Comparison of ENCODE assay signal across 1 cellular context in the genomic region with DNA sequence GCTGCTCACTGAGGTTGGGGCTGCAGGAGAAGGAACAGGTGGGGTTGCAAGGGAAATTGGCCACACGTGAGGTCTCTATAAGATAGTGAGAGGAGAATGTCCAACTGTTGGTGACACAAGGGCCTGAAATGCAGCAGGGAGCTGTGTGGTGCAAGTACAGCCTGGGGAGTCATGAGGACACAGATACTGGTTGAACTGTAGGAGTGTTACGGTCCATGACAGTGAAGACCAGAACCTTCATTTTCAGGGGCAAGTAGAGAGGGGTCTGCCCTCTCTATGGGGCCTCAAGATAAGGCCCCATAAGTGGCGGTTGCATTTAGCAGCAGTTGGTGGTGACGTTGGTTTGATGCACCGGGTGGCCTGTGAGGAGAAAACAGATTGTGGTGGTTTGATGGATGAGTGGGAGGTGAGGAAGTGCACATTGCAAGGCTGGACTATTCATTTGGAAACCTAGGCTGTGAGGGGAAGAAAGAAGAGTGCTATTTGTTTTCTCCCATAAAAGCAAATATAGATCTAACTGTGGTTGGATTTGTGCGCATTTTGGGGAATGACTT.
TF ChIP-seq lines count a peak whose summit lies in the region.

No MANE protein-coding gene starts in this region.

TF ChIP-seq in GM12878, 131 proteins besides CTCF, POLR2A, EP300 and RAD21 (continued from another document and continues in another):
- TF ChIP-seq, protein P1, sequence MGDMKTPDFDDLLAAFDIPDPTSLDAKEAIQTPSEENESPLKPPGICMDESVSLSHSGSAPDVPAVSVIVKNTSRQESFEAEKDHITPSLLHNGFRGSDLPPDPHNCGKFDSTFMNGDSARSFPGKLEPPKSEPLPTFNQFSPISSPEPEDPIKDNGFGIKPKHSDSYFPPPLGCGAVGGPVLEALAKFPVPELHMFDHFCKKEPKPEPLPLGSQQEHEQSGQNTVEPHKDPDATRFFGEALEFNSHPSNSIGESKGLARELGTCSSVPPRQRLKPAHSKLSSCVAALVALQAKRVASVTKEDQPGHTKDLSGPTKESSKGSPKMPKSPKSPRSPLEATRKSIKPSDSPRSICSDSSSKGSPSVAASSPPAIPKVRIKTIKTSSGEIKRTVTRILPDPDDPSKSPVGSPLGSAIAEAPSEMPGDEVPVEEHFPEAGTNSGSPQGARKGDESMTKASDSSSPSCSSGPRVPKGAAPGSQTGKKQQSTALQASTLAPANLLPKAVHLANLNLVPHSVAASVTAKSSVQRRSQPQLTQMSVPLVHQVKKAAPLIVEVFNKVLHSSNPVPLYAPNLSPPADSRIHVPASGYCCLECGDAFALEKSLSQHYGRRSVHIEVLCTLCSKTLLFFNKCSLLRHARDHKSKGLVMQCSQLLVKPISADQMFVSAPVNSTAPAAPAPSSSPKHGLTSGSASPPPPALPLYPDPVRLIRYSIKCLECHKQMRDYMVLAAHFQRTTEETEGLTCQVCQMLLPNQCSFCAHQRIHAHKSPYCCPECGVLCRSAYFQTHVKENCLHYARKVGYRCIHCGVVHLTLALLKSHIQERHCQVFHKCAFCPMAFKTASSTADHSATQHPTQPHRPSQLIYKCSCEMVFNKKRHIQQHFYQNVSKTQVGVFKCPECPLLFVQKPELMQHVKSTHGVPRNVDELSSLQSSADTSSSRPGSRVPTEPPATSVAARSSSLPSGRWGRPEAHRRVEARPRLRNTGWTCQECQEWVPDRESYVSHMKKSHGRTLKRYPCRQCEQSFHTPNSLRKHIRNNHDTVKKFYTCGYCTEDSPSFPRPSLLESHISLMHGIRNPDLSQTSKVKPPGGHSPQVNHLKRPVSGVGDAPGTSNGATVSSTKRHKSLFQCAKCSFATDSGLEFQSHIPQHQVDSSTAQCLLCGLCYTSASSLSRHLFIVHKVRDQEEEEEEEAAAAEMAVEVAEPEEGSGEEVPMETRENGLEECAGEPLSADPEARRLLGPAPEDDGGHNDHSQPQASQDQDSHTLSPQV (IDR thresholded peaks at IDR 0.05): no peak
- TF ChIP-seq, protein P2, sequence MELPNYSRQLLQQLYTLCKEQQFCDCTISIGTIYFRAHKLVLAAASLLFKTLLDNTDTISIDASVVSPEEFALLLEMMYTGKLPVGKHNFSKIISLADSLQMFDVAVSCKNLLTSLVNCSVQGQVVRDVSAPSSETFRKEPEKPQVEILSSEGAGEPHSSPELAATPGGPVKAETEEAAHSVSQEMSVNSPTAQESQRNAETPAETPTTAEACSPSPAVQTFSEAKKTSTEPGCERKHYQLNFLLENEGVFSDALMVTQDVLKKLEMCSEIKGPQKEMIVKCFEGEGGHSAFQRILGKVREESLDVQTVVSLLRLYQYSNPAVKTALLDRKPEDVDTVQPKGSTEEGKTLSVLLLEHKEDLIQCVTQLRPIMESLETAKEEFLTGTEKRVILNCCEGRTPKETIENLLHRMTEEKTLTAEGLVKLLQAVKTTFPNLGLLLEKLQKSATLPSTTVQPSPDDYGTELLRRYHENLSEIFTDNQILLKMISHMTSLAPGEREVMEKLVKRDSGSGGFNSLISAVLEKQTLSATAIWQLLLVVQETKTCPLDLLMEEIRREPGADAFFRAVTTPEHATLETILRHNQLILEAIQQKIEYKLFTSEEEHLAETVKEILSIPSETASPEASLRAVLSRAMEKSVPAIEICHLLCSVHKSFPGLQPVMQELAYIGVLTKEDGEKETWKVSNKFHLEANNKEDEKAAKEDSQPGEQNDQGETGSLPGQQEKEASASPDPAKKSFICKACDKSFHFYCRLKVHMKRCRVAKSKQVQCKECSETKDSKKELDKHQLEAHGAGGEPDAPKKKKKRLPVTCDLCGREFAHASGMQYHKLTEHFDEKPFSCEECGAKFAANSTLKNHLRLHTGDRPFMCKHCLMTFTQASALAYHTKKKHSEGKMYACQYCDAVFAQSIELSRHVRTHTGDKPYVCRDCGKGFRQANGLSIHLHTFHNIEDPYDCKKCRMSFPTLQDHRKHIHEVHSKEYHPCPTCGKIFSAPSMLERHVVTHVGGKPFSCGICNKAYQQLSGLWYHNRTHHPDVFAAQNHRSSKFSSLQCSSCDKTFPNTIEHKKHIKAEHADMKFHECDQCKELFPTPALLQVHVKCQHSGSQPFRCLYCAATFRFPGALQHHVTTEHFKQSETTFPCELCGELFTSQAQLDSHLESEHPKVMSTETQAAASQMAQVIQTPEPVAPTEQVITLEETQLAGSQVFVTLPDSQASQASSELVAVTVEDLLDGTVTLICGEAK (IDR thresholded peaks at IDR 0.05; ENCODE audit: borderline replicate concordance): no peak
- TF ChIP-seq ZZZ3 (IDR thresholded peaks at IDR 0.05; ENCODE audit: control insufficient read depth, insufficient read length, low read depth) (no peak), STAT3 (IDR thresholded peaks at IDR 0.05; ENCODE audit: low read depth, low read length) (no peak), IRF4 (IDR thresholded peaks at IDR 0.05; ENCODE audit: low read depth, low read length) (0 out of 2 replicates have a peak, but pooled peaks have one; percentile 32), FOXM1 (IDR thresholded peaks at IDR 0.05; ENCODE audit: low read depth, low read length) (no peak), MYB (IDR thresholded peaks at IDR 0.05; ENCODE audit: borderline replicate concordance, low read depth, low read length) (no peak), ZNF274 (IDR thresholded peaks at IDR 0.05; ENCODE audit: insufficient read depth, insufficient read length) (no peak), FOS (IDR thresholded peaks at IDR 0.05; ENCODE audit: borderline replicate concordance, extremely low read depth, insufficient read length) (no peak), KDM1A (IDR thresholded peaks at IDR 0.05; ENCODE audit: borderline replicate concordance) (no peak), IKZF1 (conservative IDR thresholded peaks at IDR 0.05) (peak; percentile 83), ZNF207 (IDR thresholded peaks at IDR 0.05; ENCODE audit: borderline replicate concordance) (no peak), SUZ12 (IDR thresholded peaks at IDR 0.05; ENCODE audit: unreplicated experiment) (no peak), SPI1 (IDR thresholded peaks at IDR 0.05; ENCODE audit: borderline replicate concordance, insufficient read depth, low read depth, low read length) (peak; percentile 75), CHD2 (IDR thresholded peaks at IDR 0.05; ENCODE audit: borderline replicate concordance, low read depth, low read length) (no peak), MTA2 (IDR thresholded peaks at IDR 0.05; ENCODE audit: low read depth) (peak; percentile 71), NR2C1 (IDR thresholded peaks at IDR 0.05) (no peak), ATF7 (IDR thresholded peaks at IDR 0.05; ENCODE audit: low read depth) (peak; percentile 46; the same call in 1 of the 2 replicates), CBFB (IDR thresholded peaks at IDR 0.05; ENCODE audit: low read depth) (0 out of 2 replicates have a peak, but pooled peaks have one; percentile 51), HDAC2 (IDR thresholded peaks at IDR 0.05) (no peak), SRF (IDR thresholded peaks at IDR 0.05; ENCODE audit: low read depth in 2 of 2, low read length in 2 of 2) (no peak), POLR2AphosphoS5 (IDR thresholded peaks at IDR 0.05; ENCODE audit: low read length) (no peak), ZNF24 (IDR thresholded peaks at IDR 0.05) (no peak), RAD51 (IDR thresholded peaks at IDR 0.05) (no peak), SIX5 (IDR thresholded peaks at IDR 0.05; ENCODE audit: low read depth, low read length, severe bottlenecking) (no peak), IKZF2 (IDR thresholded peaks at IDR 0.05) (peak; percentile 67 to 74; a peak in 2 of 4 replicates), GATAD2B (conservative IDR thresholded peaks at IDR 0.05; ENCODE audit: low read depth) (0 out of 2 replicates have a peak, but pooled peaks have one; percentile 49)
- TF ChIP-seq, protein P3, sequence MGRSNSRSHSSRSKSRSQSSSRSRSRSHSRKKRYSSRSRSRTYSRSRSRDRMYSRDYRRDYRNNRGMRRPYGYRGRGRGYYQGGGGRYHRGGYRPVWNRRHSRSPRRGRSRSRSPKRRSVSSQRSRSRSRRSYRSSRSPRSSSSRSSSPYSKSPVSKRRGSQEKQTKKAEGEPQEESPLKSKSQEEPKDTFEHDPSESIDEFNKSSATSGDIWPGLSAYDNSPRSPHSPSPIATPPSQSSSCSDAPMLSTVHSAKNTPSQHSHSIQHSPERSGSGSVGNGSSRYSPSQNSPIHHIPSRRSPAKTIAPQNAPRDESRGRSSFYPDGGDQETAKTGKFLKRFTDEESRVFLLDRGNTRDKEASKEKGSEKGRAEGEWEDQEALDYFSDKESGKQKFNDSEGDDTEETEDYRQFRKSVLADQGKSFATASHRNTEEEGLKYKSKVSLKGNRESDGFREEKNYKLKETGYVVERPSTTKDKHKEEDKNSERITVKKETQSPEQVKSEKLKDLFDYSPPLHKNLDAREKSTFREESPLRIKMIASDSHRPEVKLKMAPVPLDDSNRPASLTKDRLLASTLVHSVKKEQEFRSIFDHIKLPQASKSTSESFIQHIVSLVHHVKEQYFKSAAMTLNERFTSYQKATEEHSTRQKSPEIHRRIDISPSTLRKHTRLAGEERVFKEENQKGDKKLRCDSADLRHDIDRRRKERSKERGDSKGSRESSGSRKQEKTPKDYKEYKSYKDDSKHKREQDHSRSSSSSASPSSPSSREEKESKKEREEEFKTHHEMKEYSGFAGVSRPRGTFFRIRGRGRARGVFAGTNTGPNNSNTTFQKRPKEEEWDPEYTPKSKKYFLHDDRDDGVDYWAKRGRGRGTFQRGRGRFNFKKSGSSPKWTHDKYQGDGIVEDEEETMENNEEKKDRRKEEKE (IDR thresholded peaks at IDR 0.05): no peak
- TF ChIP-seq, protein P4, sequence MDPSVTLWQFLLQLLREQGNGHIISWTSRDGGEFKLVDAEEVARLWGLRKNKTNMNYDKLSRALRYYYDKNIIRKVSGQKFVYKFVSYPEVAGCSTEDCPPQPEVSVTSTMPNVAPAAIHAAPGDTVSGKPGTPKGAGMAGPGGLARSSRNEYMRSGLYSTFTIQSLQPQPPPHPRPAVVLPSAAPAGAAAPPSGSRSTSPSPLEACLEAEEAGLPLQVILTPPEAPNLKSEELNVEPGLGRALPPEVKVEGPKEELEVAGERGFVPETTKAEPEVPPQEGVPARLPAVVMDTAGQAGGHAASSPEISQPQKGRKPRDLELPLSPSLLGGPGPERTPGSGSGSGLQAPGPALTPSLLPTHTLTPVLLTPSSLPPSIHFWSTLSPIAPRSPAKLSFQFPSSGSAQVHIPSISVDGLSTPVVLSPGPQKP (IDR thresholded peaks at IDR 0.05; ENCODE audit: low read depth, low read length): no peak
- TF ChIP-seq, protein P5, sequence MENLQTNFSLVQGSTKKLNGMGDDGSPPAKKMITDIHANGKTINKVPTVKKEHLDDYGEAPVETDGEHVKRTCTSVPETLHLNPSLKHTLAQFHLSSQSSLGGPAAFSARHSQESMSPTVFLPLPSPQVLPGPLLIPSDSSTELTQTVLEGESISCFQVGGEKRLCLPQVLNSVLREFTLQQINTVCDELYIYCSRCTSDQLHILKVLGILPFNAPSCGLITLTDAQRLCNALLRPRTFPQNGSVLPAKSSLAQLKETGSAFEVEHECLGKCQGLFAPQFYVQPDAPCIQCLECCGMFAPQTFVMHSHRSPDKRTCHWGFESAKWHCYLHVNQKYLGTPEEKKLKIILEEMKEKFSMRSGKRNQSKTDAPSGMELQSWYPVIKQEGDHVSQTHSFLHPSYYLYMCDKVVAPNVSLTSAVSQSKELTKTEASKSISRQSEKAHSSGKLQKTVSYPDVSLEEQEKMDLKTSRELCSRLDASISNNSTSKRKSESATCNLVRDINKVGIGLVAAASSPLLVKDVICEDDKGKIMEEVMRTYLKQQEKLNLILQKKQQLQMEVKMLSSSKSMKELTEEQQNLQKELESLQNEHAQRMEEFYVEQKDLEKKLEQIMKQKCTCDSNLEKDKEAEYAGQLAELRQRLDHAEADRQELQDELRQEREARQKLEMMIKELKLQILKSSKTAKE (IDR thresholded peaks at IDR 0.05; ENCODE audit: low read depth, poor library complexity, severe bottlenecking): no peak
- TF ChIP-seq, protein P6, sequence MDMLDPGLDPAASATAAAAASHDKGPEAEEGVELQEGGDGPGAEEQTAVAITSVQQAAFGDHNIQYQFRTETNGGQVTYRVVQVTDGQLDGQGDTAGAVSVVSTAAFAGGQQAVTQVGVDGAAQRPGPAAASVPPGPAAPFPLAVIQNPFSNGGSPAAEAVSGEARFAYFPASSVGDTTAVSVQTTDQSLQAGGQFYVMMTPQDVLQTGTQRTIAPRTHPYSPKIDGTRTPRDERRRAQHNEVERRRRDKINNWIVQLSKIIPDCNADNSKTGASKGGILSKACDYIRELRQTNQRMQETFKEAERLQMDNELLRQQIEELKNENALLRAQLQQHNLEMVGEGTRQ (IDR thresholded peaks at IDR 0.05; ENCODE audit: borderline replicate concordance, low read depth, low read length): no peak
- TF ChIP-seq, protein P7, sequence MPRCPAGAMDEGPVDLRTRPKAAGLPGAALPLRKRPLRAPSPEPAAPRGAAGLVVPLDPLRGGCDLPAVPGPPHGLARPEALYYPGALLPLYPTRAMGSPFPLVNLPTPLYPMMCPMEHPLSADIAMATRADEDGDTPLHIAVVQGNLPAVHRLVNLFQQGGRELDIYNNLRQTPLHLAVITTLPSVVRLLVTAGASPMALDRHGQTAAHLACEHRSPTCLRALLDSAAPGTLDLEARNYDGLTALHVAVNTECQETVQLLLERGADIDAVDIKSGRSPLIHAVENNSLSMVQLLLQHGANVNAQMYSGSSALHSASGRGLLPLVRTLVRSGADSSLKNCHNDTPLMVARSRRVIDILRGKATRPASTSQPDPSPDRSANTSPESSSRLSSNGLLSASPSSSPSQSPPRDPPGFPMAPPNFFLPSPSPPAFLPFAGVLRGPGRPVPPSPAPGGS (IDR thresholded peaks at IDR 0.05; ENCODE audit: borderline replicate concordance, insufficient read depth, low read depth, low read length, poor library complexity, severe bottlenecking): no peak
- TF ChIP-seq, protein P8, sequence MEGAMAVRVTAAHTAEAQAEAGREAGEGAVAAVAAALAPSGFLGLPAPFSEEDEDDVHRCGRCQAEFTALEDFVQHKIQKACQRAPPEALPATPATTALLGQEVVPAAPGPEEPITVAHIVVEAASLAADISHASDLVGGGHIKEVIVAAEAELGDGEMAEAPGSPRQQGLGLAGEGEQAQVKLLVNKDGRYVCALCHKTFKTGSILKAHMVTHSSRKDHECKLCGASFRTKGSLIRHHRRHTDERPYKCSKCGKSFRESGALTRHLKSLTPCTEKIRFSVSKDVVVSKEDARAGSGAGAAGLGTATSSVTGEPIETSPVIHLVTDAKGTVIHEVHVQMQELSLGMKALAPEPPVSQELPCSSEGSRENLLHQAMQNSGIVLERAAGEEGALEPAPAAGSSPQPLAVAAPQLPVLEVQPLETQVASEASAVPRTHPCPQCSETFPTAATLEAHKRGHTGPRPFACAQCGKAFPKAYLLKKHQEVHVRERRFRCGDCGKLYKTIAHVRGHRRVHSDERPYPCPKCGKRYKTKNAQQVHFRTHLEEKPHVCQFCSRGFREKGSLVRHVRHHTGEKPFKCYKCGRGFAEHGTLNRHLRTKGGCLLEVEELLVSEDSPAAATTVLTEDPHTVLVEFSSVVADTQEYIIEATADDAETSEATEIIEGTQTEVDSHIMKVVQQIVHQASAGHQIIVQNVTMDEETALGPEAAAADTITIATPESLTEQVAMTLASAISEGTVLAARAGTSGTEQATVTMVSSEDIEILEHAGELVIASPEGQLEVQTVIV (IDR thresholded peaks at IDR 0.05; ENCODE audit: borderline replicate concordance, partially characterized antibody): no peak
